8 cellular contexts compared by ENCODE assay signal in genomic region chr11:74988541-74989268, GRCh38. TPM values are rescaled to one million over a fixed set of nuclear protein-coding genes. Genes with fewer than 3 reads are reported as not detected.
DNase-seq lines count a peak whose midpoint lies in the region; ATAC-seq and TF ChIP-seq lines count a peak whose summit lies in the region.

Gene NEU3, plus strand, starts transcription at chr11:74988933. Its CDS starts 128 bp downstream, at chr11:74989061.

- H3K9me3 Mint-ChIP-seq in endodermal cell = no peaks in the 10 kb centered on the region
- H3K9me3 Mint-ChIP-seq in mesothelial cell of epicardium = no peaks in the 10 kb centered on the region

- peak within 1 kb of the TSS; percentile 85 for H3K4me3 Mint-ChIP-seq in endodermal cell
- H3K4me3 Mint-ChIP-seq in mesothelial cell of epicardium = peak within 1 kb of the TSS; percentile 96

- H3K27me3 ChIP-seq in endodermal cell (ENCODE audit: control insufficient read depth, insufficient read depth, low read length, poor library complexity, severe bottlenecking) = peaks cover 42% of the 10 kb centered on the region

- TF ChIP-seq CTCF in endodermal cell (conservative IDR thresholded peaks at IDR 0.05) = no peak
- no peak for TF ChIP-seq CTCF in mesothelial cell of epicardium (IDR thresholded peaks at IDR 0.05; ENCODE audit: unreplicated experiment)

- H3K36me3 Mint-ChIP-seq in endodermal cell (ENCODE audit: low read depth) (no peaks in the 10 kb centered on the region), mesothelial cell of epicardium (no peaks in the 10 kb centered on the region)

- DNase-seq in COR-L47 (lab: John Stamatoyannopoulos, UW) = peak; percentile 81
- peak; percentile 84 for DNase-seq in HT1080 (ENCODE audit: low read depth)
- peak; percentile 83 for DNase-seq in NOMO-1 treated with DMSO at 0.1 percent for 48 hours (lab: John Stamatoyannopoulos, UW; ENCODE audit: unreplicated experiment)
- peak; percentile 51 to 64 (median 62) for DNase-seq in activated CD8-positive, alpha-beta memory T cell treated with anti-CD3 and anti-CD28 coated beads for 48 hours (ENCODE audit: low read depth in 2 of 3, low spot score in 2 of 3)
- peak; percentile 94 for DNase-seq in endodermal cell
- peak; percentile 58 to 61 for DNase-seq in mesothelial cell of epicardium (ENCODE audit: low spot score in 2 of 2, unreplicated experiment in 2 of 2)
- DNase-seq in stimulated activated CD8-positive, alpha-beta memory T cell treated with anti-CD3 and anti-CD28 coated beads, Interleukin-15, amount 100 ng/mL, for 48 hours (ENCODE audit: low read depth in 2 of 2) = peak; percentile 83 to 84

- H3K9ac ChIP-seq in endodermal cell (ENCODE audit: extremely low read depth, low read length, poor library complexity, severe bottlenecking) = peak within 1 kb of the TSS; percentile 55

- 1 to 3% methylated on average over 21 to 46 of the region's 46 CpGs for WGBS in endodermal cell (ENCODE audit: insufficient coverage in 1 of 2, insufficient read length in 1 of 2), 2 experiments

- H3K27me3 Mint-ChIP-seq in endodermal cell (ENCODE audit: insufficient read depth) (peaks cover 31% of the 10 kb centered on the region), mesothelial cell of epicardium (ENCODE audit: low read depth) (no peaks in the 10 kb centered on the region)

- peak within 1 kb of the TSS; percentile 86 for H3K4me3 ChIP-seq in endodermal cell (ENCODE audit: low read length)

- H3K36me3 ChIP-seq in endodermal cell (ENCODE audit: control insufficient read depth, insufficient read depth, low read length) = no peaks in the 10 kb centered on the region

- peaks cover 10% of the 10 kb centered on the region for H3K4me1 ChIP-seq in endodermal cell (ENCODE audit: control insufficient read depth, insufficient read depth, low read length)

- ATAC-seq in GM21360 (IDR thresholded peaks at IDR 0.05; ENCODE audit: unreplicated experiment) = peak; percentile 80

- H3K27ac Mint-ChIP-seq in endodermal cell (peak within 1 kb of the TSS; percentile 90), mesothelial cell of epicardium (peak within 1 kb of the TSS; percentile 92)

- no peaks in the 10 kb centered on the region for H3K9me3 ChIP-seq in endodermal cell (ENCODE audit: control insufficient read depth, low read length)

- peaks cover 18% of the 10 kb centered on the region for H3K4me1 Mint-ChIP-seq in endodermal cell
- H3K4me1 Mint-ChIP-seq in mesothelial cell of epicardium = peaks cover 6% of the 10 kb centered on the region

- H3K27ac ChIP-seq in endodermal cell (ENCODE audit: low read depth, low read length) = no peak within 1 kb of the TSS

RNA-seq across cellular contexts. Expression of gene NEU3, which starts in this region (rescaled TPM):
- 16.6 and 24.4 TPM in 2 replicates for total RNA-seq in HT1080 (2014; rRNA removed; shearing (Covaris generic))
- 11.0 and 13.0 TPM in 2 replicates for polyA plus RNA-seq in HT1080 (2015; cell fraction: cytosol; rRNA removed)
- polyA plus RNA-seq in HT1080 (2015; cell fraction: nucleus; rRNA removed) = 31.0 and 32.5 TPM in 2 replicates
- total RNA-seq in endodermal cell (10 to 100 TPM in 1 of 2 donors, 1 to 10 TPM in 1; 9.1 to 10.8 TPM), mesothelial cell of epicardium (12.0 to 13.6 TPM (median 12.9 TPM) in 3 replicates)
- 7.7 TPM for polyA plus RNA-seq in endodermal cell (2013, experiment 1 of 2)
- polyA plus RNA-seq in endodermal cell (2013, experiment 2 of 2) = 7.0 TPM
